ENCODE assay signal across 9 cellular contexts in genomic region chr11:85123752-85124231, GRCh38.
A peak's percentile ranks its signal among the peaks of the same experiment; 100 is the strongest.
DNase-seq lines count a peak whose midpoint lies in the region; ATAC-seq and TF ChIP-seq lines count a peak whose summit lies in the region.
"Had no signal": no experiment of that assay in that cellular context is flagged by ENCODE, and none has a peak within 500 bp of the region (broad histone marks: within the 10 kb centered on the region; RNA-seq: fewer than 3 reads in every experiment).

No MANE protein-coding gene starts in this region.

- H3K4ac ChIP-seq in neuronal stem cell (ENCODE audit: low read length) (no peak overlapping the region), trophoblast cell (ENCODE audit: low read depth, low read length) (no peak overlapping the region)

- no peak overlapping the region for H3K4me2 ChIP-seq in neuronal stem cell (ENCODE audit: insufficient read depth, low read length, poor library complexity, severe bottlenecking)
- no peak overlapping the region for H3K4me2 ChIP-seq in trophoblast cell (ENCODE audit: low read length)

- H3K9ac ChIP-seq in neuronal stem cell (ENCODE audit: low read depth, low read length, poor library complexity) (no peak overlapping the region), trophoblast cell (ENCODE audit: low read length) (no peak overlapping the region)

- H2BK12ac ChIP-seq in neuronal stem cell (ENCODE audit: low read length), result no peak overlapping the region
- no peak overlapping the region for H2BK12ac ChIP-seq in trophoblast cell (ENCODE audit: low read length)

- H3K27ac ChIP-seq in upper lobe of right lung, result no peak overlapping the region
- H3K27ac ChIP-seq in neuronal stem cell (replicated peaks; ENCODE audit: low read length), result no peak overlapping the region
- no peak overlapping the region for H3K27ac ChIP-seq in trophoblast cell (ENCODE audit: low read depth, low read length)

- TF ChIP-seq CTCF in upper lobe of right lung (IDR thresholded peaks at IDR 0.05), result no peak

- H3K79me1 ChIP-seq in neuronal stem cell (ENCODE audit: low read depth, low read length), result no peaks in the 10 kb centered on the region
- no peaks in the 10 kb centered on the region for H3K79me1 ChIP-seq in trophoblast cell (ENCODE audit: low read length)

- H3K4me3 ChIP-seq in upper lobe of right lung (no peak overlapping the region), neuronal stem cell (ENCODE audit: low read length in 2 of 2) (no peak overlapping the region), trophoblast cell (ENCODE audit: low read depth, low read length) (no peak overlapping the region)

- intact Hi-C loops in upper lobe of right lung (cut with DNase I), result no loop called here

- H2BK15ac ChIP-seq in neuronal stem cell (ENCODE audit: low read length), result no peak overlapping the region

- H3K9me3 ChIP-seq in upper lobe of right lung (no peaks in the 10 kb centered on the region), neuronal stem cell (replicated peaks in 1 of 2; ENCODE audit: control insufficient read depth in 2 of 2, insufficient read depth in 1 of 2, low read depth in 1 of 2, low read length in 2 of 2) (no peaks in the 10 kb centered on the region), trophoblast cell (ENCODE audit: insufficient read depth, low read depth, low read length) (no peaks in the 10 kb centered on the region)

- WGBS in neuronal stem cell (ENCODE audit: extremely low coverage in 2 of 2, insufficient read length in 2 of 2, insufficient replicate concordance in 1 of 2), 2 donors, result no CpG with 5 or more reads among the region's 1 CpG
- no CpG with 5 or more reads among the region's 1 CpG for WGBS in trophoblast cell (ENCODE audit: extremely low coverage, insufficient coverage, insufficient read length)

- DNase-seq in medulla oblongata (ENCODE audit: extremely low spot score), result peak; percentile 21
- no peak for DNase-seq in cerebellum (ENCODE audit: low spot score)
- DNase-seq in upper lobe of right lung, result no peak
- DNase-seq in neuronal stem cell (ENCODE audit: low spot score), result no peak
- DNase-seq in trophoblast cell, result no peak
- DNase-seq: NCI-H748 treated with DMSO at 0.1 percent for 48 hours had no signal

- no peak overlapping the region for H2BK5ac ChIP-seq in neuronal stem cell (ENCODE audit: low read length)
- H2BK5ac ChIP-seq in trophoblast cell (ENCODE audit: low read depth, low read length, poor library complexity), result no peak overlapping the region

- no peak overlapping the region for H4K12ac ChIP-seq in trophoblast cell (ENCODE audit: low read depth, low read length)

- H4K91ac ChIP-seq in neuronal stem cell (ENCODE audit: low read depth, low read length, poor library complexity), result no peak overlapping the region
- no peak overlapping the region for H4K91ac ChIP-seq in trophoblast cell (ENCODE audit: low read depth, low read length)

- H3K27me3 ChIP-seq in upper lobe of right lung (no peaks in the 10 kb centered on the region), neuronal stem cell (ENCODE audit: control insufficient read depth in 3 of 3, insufficient read depth in 3 of 3, low read depth in 1 of 3, low read length in 3 of 3) (no peaks in the 10 kb centered on the region), trophoblast cell (ENCODE audit: insufficient read depth, low read length) (no peaks in the 10 kb centered on the region)

- H2AK5ac ChIP-seq in neuronal stem cell (ENCODE audit: low read depth, low read length) (no peak overlapping the region), trophoblast cell (ENCODE audit: low read length) (no peak overlapping the region)

- H3K4me1 ChIP-seq in upper lobe of right lung (no peaks in the 10 kb centered on the region), neuronal stem cell (ENCODE audit: control insufficient read depth in 2 of 2, insufficient read depth in 1 of 2, low read depth in 1 of 2, low read length in 2 of 2) (no peaks in the 10 kb centered on the region), trophoblast cell (ENCODE audit: control insufficient read depth in 1 of 2, insufficient read depth in 2 of 2, low read length in 2 of 2) (no peaks in the 10 kb centered on the region)

- no peak overlapping the region for H3K23ac ChIP-seq in neuronal stem cell (ENCODE audit: low read depth, low read length, poor library complexity)
- H3K23ac ChIP-seq in trophoblast cell (ENCODE audit: low read length), result no peak overlapping the region

- no peak overlapping the region for H2AFZ ChIP-seq in neuronal stem cell (ENCODE audit: low read length)
- no peak overlapping the region for H2AFZ ChIP-seq in trophoblast cell (ENCODE audit: insufficient read depth, low read length, poor library complexity)

- H3K36me3 ChIP-seq in upper lobe of right lung (no peaks in the 10 kb centered on the region), neuronal stem cell (replicated peaks in 1 of 2; ENCODE audit: control insufficient read depth in 2 of 2, insufficient read depth in 2 of 2, low read length in 2 of 2) (no peaks in the 10 kb centered on the region), trophoblast cell (ENCODE audit: control insufficient read depth in 1 of 2, insufficient read depth in 2 of 2, low read length in 2 of 2) (no peaks in the 10 kb centered on the region)

- H3K14ac ChIP-seq in neuronal stem cell (ENCODE audit: low read length) (no peak overlapping the region), trophoblast cell (ENCODE audit: low read length) (no peak overlapping the region)

- H3K79me2 ChIP-seq in trophoblast cell (ENCODE audit: control insufficient read depth, insufficient read depth, low read length, poor library complexity), result no peaks in the 10 kb centered on the region

- H2BK120ac ChIP-seq in neuronal stem cell (ENCODE audit: low read depth, low read length), result no peak overlapping the region
- H2BK120ac ChIP-seq in trophoblast cell (ENCODE audit: insufficient read depth, low read length, poor library complexity), result no peak overlapping the region

- H3K18ac ChIP-seq in neuronal stem cell (ENCODE audit: low read length) (no peak overlapping the region), trophoblast cell (ENCODE audit: low read length) (no peak overlapping the region)

- ATAC-seq in GM18868 (IDR thresholded peaks at IDR 0.05; ENCODE audit: unreplicated experiment), result peak; percentile 92
- ATAC-seq in GM21786 (IDR thresholded peaks at IDR 0.05; ENCODE audit: unreplicated experiment), result peak; percentile 97
- peak; percentile 94 for ATAC-seq in HG03457 (IDR thresholded peaks at IDR 0.05; ENCODE audit: unreplicated experiment)
- no peak for ATAC-seq in upper lobe of right lung

- H4K8ac ChIP-seq in neuronal stem cell (ENCODE audit: low read depth, low read length), result no peak overlapping the region
- H4K8ac ChIP-seq in trophoblast cell (ENCODE audit: low read depth, low read length), result no peak overlapping the region
